In the genomic region with DNA sequence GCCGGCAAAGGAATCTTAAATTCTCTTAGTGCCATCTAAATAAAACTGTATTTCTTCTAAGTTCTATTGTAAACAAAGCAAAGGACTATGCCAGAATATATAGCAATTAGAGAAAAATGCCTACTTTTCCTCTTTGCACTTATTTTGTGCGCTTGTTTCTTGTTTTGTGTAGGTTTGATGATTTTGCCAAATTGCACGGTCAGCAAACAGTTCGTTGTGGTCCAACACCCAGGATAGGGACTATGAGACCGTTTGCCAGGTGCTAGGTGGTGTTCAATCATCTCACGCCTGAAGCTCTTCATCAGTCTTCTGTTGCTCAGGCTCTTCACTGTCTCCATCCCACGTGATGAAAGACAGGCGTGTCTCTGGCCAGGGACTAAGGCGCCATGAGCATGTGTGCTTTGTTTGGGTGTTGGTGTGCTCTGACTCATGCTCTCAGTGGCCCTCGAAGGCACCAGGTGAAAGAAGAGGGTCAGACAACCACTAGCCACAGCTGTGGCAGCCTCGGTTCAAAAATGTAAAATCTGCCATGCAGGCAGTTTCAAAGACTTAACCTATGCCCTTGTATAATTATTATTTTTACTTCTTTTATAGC, we compare ENCODE assay signal across 19 cellular contexts. TPM values are rescaled to one million over a fixed set of nuclear protein-coding genes. Genes with fewer than 3 reads are reported as not detected.
A peak's percentile ranks its signal among the peaks of the same experiment; 100 is the strongest.
DNase-seq lines count a peak whose midpoint lies in the region; ATAC-seq, FAIRE-seq and TF ChIP-seq lines count a peak whose summit lies in the region.
"Had no signal": no experiment of that assay in that cellular context is flagged by ENCODE, and none has a peak within 500 bp of the region (broad histone marks: within the 10 kb centered on the region; RNA-seq: fewer than 3 reads in every experiment).

No MANE protein-coding gene starts in this region.

- H3K9ac ChIP-seq in MM.1S (ENCODE audit: low read length) (no peak overlapping the region), H1 (replicated peaks in 1 of 4; ENCODE audit: extremely low read depth in 1 of 4, low read depth in 3 of 4, low read length in 3 of 4) (no peak overlapping the region)

- H4K8ac ChIP-seq in H1 (ENCODE audit: extremely low read depth, insufficient read depth, low read length): no peak overlapping the region

- H3K4me2 ChIP-seq in MM.1S (ENCODE audit: low read depth, low read length) (no peak overlapping the region), H1 (ENCODE audit: insufficient read depth in 1 of 2, low read depth in 2 of 2, low read length in 2 of 2) (no peak overlapping the region)

- TF ChIP-seq POLR2A in H1 (IDR thresholded peaks at IDR 0.05; ENCODE audit: control extremely low read depth in 1 of 2, low read depth in 2 of 2, low read length in 2 of 2) (no peak), spleen (IDR thresholded peaks at IDR 0.05) (no peak)

- no peak for FAIRE-seq in H1 (lab: Jason Lieb, UNC)
- FAIRE-seq: GM12891 had no signal

- peak overlapping the region; percentile 90 for H3K27ac Mint-ChIP-seq in stimulated activated naive B cell treated with anti-CD40 and anti-IgM and Interleukin-4, amounts not matched to agents 10 μg/mL and 1 μg/mL and 100 μg/mL, for 72 hours
- H3K27ac Mint-ChIP-seq: IgD-negative memory B cell had no signal

- peaks cover 16 to 29% of the 10 kb centered on the region in 2 donors for H3K36me3 Mint-ChIP-seq in stimulated activated naive B cell treated with anti-CD40 and anti-IgM and Interleukin-4, amounts not matched to agents 10 μg/mL and 1 μg/mL and 100 μg/mL, for 72 hours
- H3K36me3 Mint-ChIP-seq: IgD-negative memory B cell had no signal

- no peak overlapping the region for H3K27ac ChIP-seq in MM.1S (ENCODE audit: low read length)
- H3K27ac ChIP-seq in H1 (ENCODE audit: low read depth, low read length): no peak overlapping the region
- no peak overlapping the region for H3K27ac ChIP-seq in spleen
- H3K27ac ChIP-seq: SK-N-MC had no signal

- H3K27me3 ChIP-seq in MM.1S (replicated peaks; ENCODE audit: insufficient read depth, low read length) (no peaks in the 10 kb centered on the region), H1 (replicated peaks in 1 of 4; ENCODE audit: control insufficient read depth in 3 of 4, extremely low read depth in 1 of 4, insufficient read depth in 3 of 4, low read length in 3 of 4) (no peaks in the 10 kb centered on the region; a peak in 1 of 7 replicates), spleen (replicated peaks in 1 of 7) (no peaks in the 10 kb centered on the region)

- H3K9me3 Mint-ChIP-seq in stimulated activated naive B cell treated with anti-CD40 and anti-IgM and Interleukin-4, amounts not matched to agents 10 μg/mL and 1 μg/mL and 100 μg/mL, for 72 hours: peaks cover 0 to 6% of the 10 kb centered on the region in 2 donors
- H3K9me3 Mint-ChIP-seq: IgD-negative memory B cell had no signal

- no peaks in the 10 kb centered on the region for H3K9me2 ChIP-seq in MM.1S (replicated peaks; ENCODE audit: insufficient read depth, low read length)

- POLR2A ChIA-PET in H1 (lab: Charles Lee; ENCODE audit: partially characterized antibody): no interaction called here

- H3K4me3 ChIP-seq in MM.1S (ENCODE audit: low read length) (no peak overlapping the region), H1 (ENCODE audit: extremely low read depth in 1 of 4, insufficient read depth in 2 of 4, low read depth in 3 of 4, low read length in 4 of 4) (no peak overlapping the region), spleen (no peak overlapping the region)
- H3K4me3 ChIP-seq: SK-N-MC had no signal

- ATAC-seq in stimulated activated naive B cell treated with anti-CD40 and anti-IgM and Interleukin-4, amounts not matched to agents 10 μg/mL and 1 μg/mL and 100 μg/mL, for 72 hours (replicated peaks): no peak

- no peak overlapping the region for H3K14ac ChIP-seq in H1 (ENCODE audit: insufficient read length)

- no peak overlapping the region for H3K56ac ChIP-seq in H1 (replicated peaks; ENCODE audit: insufficient read length, low read depth, low read length)

- no peak overlapping the region for H2BK12ac ChIP-seq in H1 (ENCODE audit: low read depth, low read length)

- H4K91ac ChIP-seq in H1 (replicated peaks; ENCODE audit: insufficient read length, low read length): no peak overlapping the region

- H3K4me3 Mint-ChIP-seq in stimulated activated naive B cell treated with anti-CD40 and anti-IgM and Interleukin-4, amounts not matched to agents 10 μg/mL and 1 μg/mL and 100 μg/mL, for 72 hours: no peak overlapping the region
- H3K4me3 Mint-ChIP-seq: IgD-negative memory B cell had no signal

- H2AK5ac ChIP-seq in H1 (ENCODE audit: low read depth, low read length): no peak overlapping the region

- H3K4me1 Mint-ChIP-seq in stimulated activated naive B cell treated with anti-CD40 and anti-IgM and Interleukin-4, amounts not matched to agents 10 μg/mL and 1 μg/mL and 100 μg/mL, for 72 hours: peaks cover 32 to 68% of the 10 kb centered on the region in 2 donors

- no peaks in the 10 kb centered on the region for H3K23me2 ChIP-seq in H1 (ENCODE audit: low read depth, low read length)

- no peaks in the 10 kb centered on the region for H3K9me3 ChIP-seq in MM.1S (replicated peaks; ENCODE audit: insufficient read depth, low read length)
- 0 out of 4 replicates have a peak, but pooled peaks cover 0 to 3% of the 10 kb centered on the region in 2 experiments for H3K9me3 ChIP-seq in H1 (ENCODE audit: insufficient read depth in 2 of 2, low read depth in 1 of 2, low read length in 1 of 2)
- peaks cover 0 to 5% (median 0%) of the 10 kb centered on the region in 8 donors for H3K9me3 ChIP-seq in spleen

- H4K20me1 ChIP-seq in MM.1S (ENCODE audit: insufficient read depth, low read length): no peaks in the 10 kb centered on the region
- no peaks in the 10 kb centered on the region for H4K20me1 ChIP-seq in H1 (replicated peaks in 1 of 2; ENCODE audit: control insufficient read depth in 1 of 2, insufficient read depth in 2 of 2, low read length in 2 of 2)

- no peaks in the 10 kb centered on the region for H3K36me3 ChIP-seq in MM.1S (replicated peaks; ENCODE audit: insufficient read depth, low read length)
- H3K36me3 ChIP-seq in H1 (ENCODE audit: control insufficient read depth in 2 of 4, insufficient read depth in 4 of 4, low read length in 3 of 4): peaks cover 0 to 2% (median 0%) of the 10 kb centered on the region in 4 experiments; a peak in 1 of 8 replicates
- no peaks in the 10 kb centered on the region for H3K36me3 ChIP-seq in spleen

- no peaks in the 10 kb centered on the region for H3K79me1 ChIP-seq in H1 (ENCODE audit: low read depth, low read length)

- TF ChIP-seq EP300 in H1 (IDR thresholded peaks at IDR 0.05; ENCODE audit: borderline replicate concordance in 1 of 2, low read depth in 2 of 2, low read length in 2 of 2): no peak

- WGBS in H1 (ENCODE audit: extremely low coverage in 1 of 2, insufficient coverage in 1 of 2, insufficient read length in 1 of 2, insufficient replicate concordance in 2 of 2, low coverage in 1 of 2, low lambda C conversion rate in 2 of 2, missing lambda C conversion rate in 1 of 2), 2 experiments: 92% methylated on average over 11 of the region's 11 CpGs; no CpG with 5 or more reads in 1 of the 2 experiments
- 83 to 94% (median 85%) methylated on average over 11 of the region's 11 CpGs for WGBS in spleen, 5 donors

- no peak overlapping the region for H3K4ac ChIP-seq in H1 (replicated peaks; ENCODE audit: insufficient read length, low read depth, low read length)

- no peak for TF ChIP-seq RAD21 in H1 (IDR thresholded peaks at IDR 0.05 in 1 of 2, conservative IDR thresholded peaks at IDR 0.05 in 1 of 2; ENCODE audit: low read depth in 2 of 2, low read length in 2 of 2)

- H4K5ac ChIP-seq in H1 (ENCODE audit: insufficient read length, low read depth, low read length): no peak overlapping the region

- no peak overlapping the region for H2BK120ac ChIP-seq in H1 (replicated peaks; ENCODE audit: low read depth, low read length)

- H2BK5ac ChIP-seq in H1 (ENCODE audit: low read depth, low read length): no peak overlapping the region

- H3K4me1 ChIP-seq in MM.1S (ENCODE audit: low read length) (peaks cover 50% of the 10 kb centered on the region), H1 (replicated peaks in 1 of 4; ENCODE audit: control insufficient read depth in 3 of 4, insufficient read depth in 4 of 4, low read length in 3 of 4) (peaks cover 0 to 5% (median 2%) of the 10 kb centered on the region in 4 experiments; a peak in 4 of 7 replicates), spleen (peaks cover 0 to 37% (median 32%) of the 10 kb centered on the region in 6 donors)

- H2AFZ ChIP-seq in MM.1S (ENCODE audit: low read length) (no peak overlapping the region), H1 (ENCODE audit: low read length) (no peak overlapping the region)

- H3K18ac ChIP-seq in H1 (ENCODE audit: extremely low read depth, low read length): no peak overlapping the region

- TF ChIP-seq CTCF in MM.1S (IDR thresholded peaks at IDR 0.05; ENCODE audit: low read length): no peak
- no peak for TF ChIP-seq CTCF in H1 (IDR thresholded peaks at IDR 0.05; ENCODE audit: control extremely low read depth in 1 of 3, insufficient read depth in 1 of 3, low read depth in 1 of 3, low read length in 3 of 3)
- TF ChIP-seq CTCF in spleen (IDR thresholded peaks at IDR 0.05 in 8 of 11, conservative IDR thresholded peaks at IDR 0.05 in 3 of 11): no peak

- H2BK15ac ChIP-seq in H1 (ENCODE audit: low read length): no peak overlapping the region

- intact Hi-C loops in spleen (cut with DNase I; ENCODE audit: low total_unique reads): no loop called here

- H3K23ac ChIP-seq in H1 (ENCODE audit: insufficient read length): no peak overlapping the region

- no peaks in the 10 kb centered on the region for H3K27me3 Mint-ChIP-seq in stimulated activated naive B cell treated with anti-CD40 and anti-IgM and Interleukin-4, amounts not matched to agents 10 μg/mL and 1 μg/mL and 100 μg/mL, for 72 hours
- H3K27me3 Mint-ChIP-seq: IgD-negative memory B cell had no signal

- CTCF ChIA-PET in H1 (lab: Charles Lee; ENCODE audit: partially characterized antibody): interaction anchor here (0.7 to 2.1 kb wide), 4 partner anchors 11 to 41 kb away, joined by 3 to 6 read pairs (median 4); no protein-coding TSS in a partner anchor

- DNase-seq in NK-92 treated with Interleukin-12 subunit alpha and Interleukin-12 subunit beta, amount 100 ng/mL, for 24 hours (lab: John Stamatoyannopoulos, UW): peak; percentile 48
- DNase-seq in NK-92 (lab: John Stamatoyannopoulos, UW; ENCODE audit: unreplicated experiment) (no peak), MM.1S (peak; percentile 61), H1 (ENCODE audit: low read depth in 1 of 2, low spot score in 2 of 2) (no peak), spleen (no peak), putamen (ENCODE audit: low spot score) (no peak), H4 (ENCODE audit: low spot score) (no peak)
- DNase-seq in stimulated activated naive B cell treated with anti-CD40 and anti-IgM and Interleukin-4, amounts not matched to agents 10 μg/mL and 1 μg/mL and 100 μg/mL, for 72 hours: no peak
- DNase-seq: C1 segment of cervical spinal cord, COR-L47, DMS79, NCI-H1092, NCI-H1694, NCI-H446 treated with DMSO at 0.1 percent for 48 hours, OCI-M1, T-helper 1 cell had no signal

- H3K79me2 ChIP-seq in MM.1S (ENCODE audit: low read length) (0 out of 2 replicates have a peak, but pooled peaks cover 16% of the 10 kb centered on the region), H1 (ENCODE audit: control insufficient read depth in 1 of 2, insufficient read depth in 2 of 2, low read length in 2 of 2) (no peaks in the 10 kb centered on the region)

- H2BK20ac ChIP-seq in H1 (ENCODE audit: low read length): no peak overlapping the region

- peaks cover 23% of the 10 kb centered on the region for H3F3A ChIP-seq in MM.1S (ENCODE audit: insufficient read depth, low read length)

RNA-seq across cellular contexts. Expression of gene KCNE1, which starts 36.9 kb away (rescaled TPM):
- total RNA-seq in H1 (2021; fragmentation: NEBNext Ultra II Directional; extraction: Animal tissue kit (Norgen Biotek cat#: 25700)): 0.15 and 0.28 TPM in 2 replicates
- polyA plus RNA-seq in H1 (2011; rRNA removed) (0.08 and 0.63 TPM in 2 replicates), spleen (1 to 10 TPM in 1 of 3 donors, under 1 TPM in 2; 0.30 to 1.8 (median 0.37) TPM)
- 0.14 TPM for polyA plus RNA-seq in H1 (2011; cell fraction: cytosol; rRNA removed)
- polyA plus RNA-seq in H1 (2011; cell fraction: nucleus; rRNA removed): 0.26 TPM
- 0.12 to 0.19 TPM (median 0.16 TPM) in 3 of 4 replicates, not detected in the other for polyA plus RNA-seq in H1 (2012, experiment 1 of 2)
- 0.13 TPM for polyA plus RNA-seq in H1 (2012, experiment 2 of 2)
- 0.12 TPM for polyA plus RNA-seq in H1 (2013, experiment 1 of 2)
- 0.09 TPM for polyA plus RNA-seq in H1 (2013, experiment 2 of 2)
- 0.44 TPM in 1 of 2 replicates, not detected in the other for polyA minus RNA-seq in H1 (2011; rRNA and poly(A)+ RNA removed)
- polyA minus RNA-seq in H1 (2011; cell fraction: cytosol; rRNA and poly(A)+ RNA removed): not detected
- 0.30 TPM for polyA minus RNA-seq in H1 (2011; cell fraction: nucleus; rRNA and poly(A)+ RNA removed)
- 10 to 100 TPM in 5 of 7 donors, 1 to 10 TPM in 2; 4.5 to 50.2 (median 12.1) TPM for total RNA-seq in spleen
- total RNA-seq in H4 (2014; rRNA removed; shearing (Covaris generic)): not detected in 2 replicates
- polyA plus RNA-seq: IgD-negative memory B cell had no signal

Comparison
In these comparisons a context has a peak if more than half of its experiments do, and no peak if none do; other contexts are left out.
1. DNase-seq: peak in NK-92 treated with Interleukin-12 subunit alpha and Interleukin-12 subunit beta, amount 100 ng/mL, for 24 hours (single experiment) and MM.1S (single experiment); none in NK-92 (single experiment), H1 (0 of 2), stimulated activated naive B cell treated with anti-CD40 and anti-IgM and Interleukin-4, amounts not matched to agents 10 μg/mL and 1 μg/mL and 100 μg/mL, for 72 hours (single experiment), spleen (single experiment), putamen (single experiment) and H4 (single experiment).